In the genomic region with DNA sequence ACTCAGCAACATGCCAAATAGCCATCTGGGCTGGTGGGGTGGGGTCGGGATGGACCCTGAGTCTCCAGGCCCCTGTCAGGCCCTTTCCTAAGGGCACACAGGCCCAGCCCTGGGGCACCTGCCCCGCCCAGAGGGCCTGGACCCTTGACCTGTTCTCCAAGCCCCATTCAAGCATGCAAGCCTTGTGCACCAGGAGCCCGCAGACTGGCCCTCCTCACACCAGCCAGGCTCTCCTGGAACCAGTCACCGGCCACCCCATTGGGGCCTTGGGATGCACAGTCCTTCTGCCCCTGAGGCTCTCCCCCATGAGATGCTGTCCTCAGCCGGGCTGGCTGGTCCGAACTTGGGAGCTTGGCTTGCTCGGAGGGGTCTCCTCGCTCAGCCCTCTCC, we compare ENCODE assay signal across 19 cellular contexts. TPM values are rescaled to one million over a fixed set of nuclear protein-coding genes. Genes with fewer than 3 reads are reported as not detected.
DNase-seq lines count a peak whose midpoint lies in the region; ATAC-seq and TF ChIP-seq lines count a peak whose summit lies in the region.
"Had no signal": no experiment of that assay in that cellular context is flagged by ENCODE, and none has a peak within 500 bp of the region (broad histone marks: within the 10 kb centered on the region; RNA-seq: fewer than 3 reads in every experiment).

No MANE protein-coding gene starts in this region.

- no peaks in the 10 kb centered on the region for H3K36me3 ChIP-seq in SJCRH30
- no peaks in the 10 kb centered on the region for H3K36me3 ChIP-seq in iPS-20b (ENCODE audit: insufficient read depth, low read depth, low read length)
- H3K36me3 ChIP-seq: gastroesophageal sphincter, prostate gland had no signal

- H3K9ac ChIP-seq in iPS-20b (ENCODE audit: low read depth, low read length), result peak overlapping the region; percentile 64

- no peak overlapping the region for H3K4me3 ChIP-seq in SJCRH30
- H3K4me3 ChIP-seq in iPS-20b (ENCODE audit: low read length), result peak overlapping the region; percentile 7; the same call in 1 of the 2 replicates
- H3K4me3 ChIP-seq: body of pancreas, gastroesophageal sphincter, prostate gland had no signal

- H3K4me1 Mint-ChIP-seq in T-helper 2 cell treated with Interferon-gamma antibody and Interleukin-4, amounts not matched to agents 5 μg/mL and 100 μg/mL, for 36 hours (ENCODE audit: low read depth), result peaks cover 34% of the 10 kb centered on the region
- H3K4me1 Mint-ChIP-seq in nephron progenitor cell, result peaks cover 61% of the 10 kb centered on the region

- H3K27me3 ChIP-seq in SJCRH30, result no peaks in the 10 kb centered on the region
- no peaks in the 10 kb centered on the region; the same call in 1 of the 2 replicates for H3K27me3 ChIP-seq in iPS-20b (ENCODE audit: insufficient read depth, low read length)
- H3K27me3 ChIP-seq: body of pancreas had no signal

- H3K9me3 Mint-ChIP-seq in T-helper 2 cell treated with Interferon-gamma antibody and Interleukin-4, amounts not matched to agents 5 μg/mL and 100 μg/mL, for 36 hours, result no peaks in the 10 kb centered on the region
- H3K9me3 Mint-ChIP-seq in nephron progenitor cell, result no peaks in the 10 kb centered on the region
- H3K9me3 Mint-ChIP-seq: activated T-cell treated with anti-CD3 and anti-CD28 coated beads, Interleukin-2, amount 50 U/mL, for 4 hours; HFFc6; naive thymus-derived CD4-positive, alpha-beta T cell had no signal

- H3K36me3 Mint-ChIP-seq in T-helper 2 cell treated with Interferon-gamma antibody and Interleukin-4, amounts not matched to agents 5 μg/mL and 100 μg/mL, for 36 hours (ENCODE audit: low read depth), result no peaks in the 10 kb centered on the region
- no peaks in the 10 kb centered on the region for H3K36me3 Mint-ChIP-seq in nephron progenitor cell (ENCODE audit: low read depth)
- H3K36me3 Mint-ChIP-seq: activated naive CD8-positive, alpha-beta T cell had no signal

- no peak overlapping the region for H3K27ac Mint-ChIP-seq in T-helper 2 cell treated with Interferon-gamma antibody and Interleukin-4, amounts not matched to agents 5 μg/mL and 100 μg/mL, for 36 hours
- no peak overlapping the region for H3K27ac Mint-ChIP-seq in nephron progenitor cell
- H3K27ac Mint-ChIP-seq: activated naive CD8-positive, alpha-beta T cell; HFFc6 had no signal

- H3K4me1 ChIP-seq in SJCRH30 (peaks cover 24% of the 10 kb centered on the region), iPS-20b (ENCODE audit: insufficient read depth, low read length) (peaks cover 50% of the 10 kb centered on the region)
- H3K4me1 ChIP-seq: body of pancreas, prostate gland had no signal

- ATAC-seq in GM18520 (IDR thresholded peaks at IDR 0.05; ENCODE audit: unreplicated experiment), result no peak
- ATAC-seq: activated T-cell treated with anti-CD3 and anti-CD28 coated beads, Interleukin-2, amount 50 U/mL, for 4 hours; body of pancreas; gastroesophageal sphincter; naive thymus-derived CD4-positive, alpha-beta T cell had no signal

- no peak for TF ChIP-seq CTCF in nephron progenitor cell (IDR thresholded peaks at IDR 0.05)

- H3K27ac ChIP-seq in SJCRH30 (peak overlapping the region; percentile 65), iPS-20b (ENCODE audit: low read length) (peak overlapping the region; percentile 52), substantia nigra (ENCODE audit: low read depth, low read length, poor library complexity, severe bottlenecking) (peak overlapping the region; percentile 98)
- H3K27ac ChIP-seq: body of pancreas, C4-2B, gastroesophageal sphincter, prostate gland had no signal

- no peak overlapping the region for H3K4me3 Mint-ChIP-seq in T-helper 2 cell treated with Interferon-gamma antibody and Interleukin-4, amounts not matched to agents 5 μg/mL and 100 μg/mL, for 36 hours
- no peak overlapping the region for H3K4me3 Mint-ChIP-seq in nephron progenitor cell
- H3K4me3 Mint-ChIP-seq: activated naive CD8-positive, alpha-beta T cell; activated T-cell treated with anti-CD3 and anti-CD28 coated beads, Interleukin-2, amount 50 U/mL, for 4 hours; HFFc6; naive thymus-derived CD4-positive, alpha-beta T cell had no signal

- in situ Hi-C loops in ACHN (cut with HindIII; ENCODE audit: low pct_ligation_motif_present, low pct_unique_long_range_greater_than_20kb, low sequenced_read_pairs), result loop anchor here (25.0 kb wide), 1 partner anchor 94 kb away; no protein-coding TSS in a partner anchor

- H3K9me3 ChIP-seq in SJCRH30 (replicated peaks), result no peaks in the 10 kb centered on the region
- no peaks in the 10 kb centered on the region for H3K9me3 ChIP-seq in iPS-20b (ENCODE audit: insufficient read depth, low read depth, low read length)
- H3K9me3 ChIP-seq: body of pancreas, gastroesophageal sphincter, prostate gland had no signal

- DNase-seq in T-helper 2 cell treated with Interferon-gamma antibody and Interleukin-4, amounts not matched to agents 5 μg/mL and 100 μg/mL, for 36 hours (ENCODE audit: low spot score), result peak; percentile 2
- DNase-seq in T-helper 2 cell (no peak), SJCRH30 (no peak), substantia nigra (lab: John Stamatoyannopoulos, UW) (no peak), ACHN (no peak), nephron progenitor cell (no peak)
- DNase-seq: body of pancreas; dermis blood vessel endothelial cell; HFFc6; naive thymus-derived CD4-positive, alpha-beta T cell; RPMI8226; stimulated activated CD8-positive, alpha-beta memory T cell treated with anti-CD3 and anti-CD28 coated beads, Interleukin-4, amount 100 ng/mL, for 48 hours had no signal

- no peaks in the 10 kb centered on the region for H3K27me3 Mint-ChIP-seq in T-helper 2 cell treated with Interferon-gamma antibody and Interleukin-4, amounts not matched to agents 5 μg/mL and 100 μg/mL, for 36 hours (ENCODE audit: low read depth)
- peaks cover 47% of the 10 kb centered on the region for H3K27me3 Mint-ChIP-seq in nephron progenitor cell (ENCODE audit: low read depth, poor library complexity)
- H3K27me3 Mint-ChIP-seq: activated naive CD8-positive, alpha-beta T cell had no signal

RNA-seq across cellular contexts. Expression of a gene that starts 20.6 kb away (rescaled TPM):
- total RNA-seq in SJCRH30 (2014; rRNA removed; shearing (Covaris generic)), result 33.1 and 34.7 TPM in 2 replicates
